In the genomic region with DNA sequence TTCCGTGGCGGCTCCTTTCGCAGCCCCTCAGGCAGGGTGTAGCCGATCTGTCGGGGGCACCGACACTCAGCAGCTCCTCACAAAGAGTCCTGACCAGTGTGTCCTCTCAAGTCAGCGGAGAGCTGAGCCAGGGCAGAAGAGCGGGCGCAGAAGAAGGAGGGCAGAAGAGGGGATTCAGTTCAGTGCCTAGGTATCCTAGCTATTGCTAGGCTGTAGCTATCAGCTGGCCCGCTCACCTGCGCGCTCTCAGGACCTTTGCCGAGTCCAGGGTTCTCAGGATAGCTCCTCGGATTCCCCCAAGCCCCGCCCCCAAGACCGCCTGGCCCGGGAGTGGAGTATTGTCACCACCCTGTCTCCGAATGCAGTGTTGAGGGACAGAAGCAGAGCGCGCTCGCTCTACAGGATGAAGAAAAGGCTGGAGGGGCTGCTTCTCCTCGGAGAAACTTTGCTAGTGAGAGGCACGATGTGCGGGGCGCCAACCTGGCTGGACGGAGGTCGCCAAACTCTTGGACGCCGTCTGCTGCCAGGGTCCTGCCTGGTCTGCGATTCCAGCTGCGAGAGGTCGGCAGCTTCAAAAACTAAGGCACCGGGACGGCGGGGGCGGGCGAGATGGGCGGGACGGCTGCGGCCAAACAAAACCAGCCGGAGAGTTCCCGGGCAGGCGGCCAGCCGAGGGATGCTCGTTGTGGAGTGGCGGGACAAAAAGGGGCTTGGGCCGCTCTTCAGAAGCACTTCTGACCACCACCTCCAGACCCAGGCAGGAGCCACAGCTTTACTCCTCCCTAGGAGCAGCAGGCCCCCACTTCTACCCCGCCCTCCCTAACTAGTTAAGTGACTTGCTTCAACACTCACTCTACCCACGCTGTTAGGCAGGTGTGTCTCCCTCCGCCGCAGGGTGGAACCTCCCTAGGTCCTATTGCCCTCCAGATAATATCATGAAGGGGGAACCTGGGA, we compare ENCODE assay signal across 8 cellular contexts. TPM values are rescaled to one million over a fixed set of nuclear protein-coding genes. Genes with fewer than 3 reads are reported as not detected.
A peak's percentile ranks its signal among the peaks of the same experiment; 100 is the strongest.
DNase-seq lines count a peak whose midpoint lies in the region; ATAC-seq and TF ChIP-seq lines count a peak whose summit lies in the region.

A gene (minus strand): TSS at position 258 of the 954 bp plus-strand sequence. CDS start 613 bp downstream, outside the sequence.

- peaks cover 0 to 2% of the 10 kb centered on the region in 2 donors for H3K27me3 Mint-ChIP-seq in CD4-positive, alpha-beta memory T cell
- no peaks in the 10 kb centered on the region for H3K27me3 Mint-ChIP-seq in activated CD4-positive, alpha-beta T cell treated with anti-CD3 and anti-CD28 coated beads for 36 hours

- TF ChIP-seq CTCF in GM20000 (IDR thresholded peaks at IDR 0.05; ENCODE audit: extremely low read depth, missing control alignments): no peak
- no peak for TF ChIP-seq CTCF in KMS-11 (conservative IDR thresholded peaks at IDR 0.05; ENCODE audit: low read depth, low read length)

- no peaks in the 10 kb centered on the region for H3K36me3 ChIP-seq in CD4-positive, alpha-beta memory T cell (ENCODE audit: insufficient read depth, low read length)
- no peaks in the 10 kb centered on the region for H3K36me3 ChIP-seq in KMS-11 (ENCODE audit: insufficient read depth)
- H3K36me3 ChIP-seq in mucosa of rectum (ENCODE audit: control insufficient read depth in 2 of 2, insufficient read depth in 2 of 2, low read length in 2 of 2): no peaks in the 10 kb centered on the region
- no peaks in the 10 kb centered on the region for H3K36me3 ChIP-seq in stomach smooth muscle (ENCODE audit: control insufficient read depth in 2 of 2, insufficient read depth in 2 of 2, low read length in 2 of 2)

- H3K36me3 Mint-ChIP-seq in CD4-positive, alpha-beta memory T cell: no peaks in the 10 kb centered on the region
- peaks cover 4% of the 10 kb centered on the region for H3K36me3 Mint-ChIP-seq in activated CD4-positive, alpha-beta T cell treated with anti-CD3 and anti-CD28 coated beads for 36 hours (ENCODE audit: low read depth)

- H3K4me3 Mint-ChIP-seq in CD4-positive, alpha-beta memory T cell: peak within 1 kb of the TSS; percentile 87 to 95 (median 90)
- H3K4me3 Mint-ChIP-seq in activated CD4-positive, alpha-beta T cell treated with anti-CD3 and anti-CD28 coated beads for 36 hours: peak within 1 kb of the TSS; percentile 79

- ATAC-seq in activated CD4-positive, alpha-beta T cell treated with anti-CD3 and anti-CD28 coated beads for 36 hours: peak; percentile 78

- H3K27me3 ChIP-seq in CD4-positive, alpha-beta memory T cell (ENCODE audit: insufficient read depth, low read length): no peaks in the 10 kb centered on the region
- no peaks in the 10 kb centered on the region for H3K27me3 ChIP-seq in KMS-11 (ENCODE audit: insufficient read depth, low read depth)
- no peaks in the 10 kb centered on the region for H3K27me3 ChIP-seq in mucosa of rectum (ENCODE audit: control insufficient read depth in 2 of 2, insufficient read depth in 2 of 2, low read length in 2 of 2)
- H3K27me3 ChIP-seq in stomach smooth muscle (ENCODE audit: control insufficient read depth in 1 of 2, insufficient read depth in 2 of 2, low read length in 2 of 2): peaks cover 0 to 7% of the 10 kb centered on the region in 2 donors

- no peaks in the 10 kb centered on the region for H4K20me1 ChIP-seq in KMS-11 (ENCODE audit: insufficient read depth)

- H3K27ac ChIP-seq in CD4-positive, alpha-beta memory T cell (ENCODE audit: low read depth, low read length): no peak within 1 kb of the TSS
- H3K27ac ChIP-seq in KMS-11: no peak within 1 kb of the TSS
- peak within 1 kb of the TSS in 1 of 2 donors; percentile 21 for H3K27ac ChIP-seq in mucosa of rectum (ENCODE audit: low read depth in 2 of 2, low read length in 2 of 2)
- no peak within 1 kb of the TSS for H3K27ac ChIP-seq in stomach smooth muscle (ENCODE audit: low read length)

- peak within 1 kb of the TSS; percentile 78 for H2AFZ ChIP-seq in KMS-11 (ENCODE audit: low read depth)

- peak; percentile 11 to 41 (median 15) for DNase-seq in CD4-positive, alpha-beta memory T cell
- peak; percentile 25 for DNase-seq in GM20000 (ENCODE audit: low spot score)
- peak; percentile 74 for DNase-seq in activated CD4-positive, alpha-beta T cell treated with anti-CD3 and anti-CD28 coated beads for 36 hours
- DNase-seq in ecto neural progenitor cell (ENCODE audit: low spot score): peak; percentile 65
- no peak for DNase-seq in cerebellar nuclear complex (lab: John Stamatoyannopoulos, UW)

- no peaks in the 10 kb centered on the region for H3K9me3 ChIP-seq in CD4-positive, alpha-beta memory T cell (ENCODE audit: control insufficient read depth in 1 of 2, low read length in 2 of 2)
- H3K9me3 ChIP-seq in mucosa of rectum (ENCODE audit: control insufficient read depth in 2 of 2, low read length in 2 of 2) (no peaks in the 10 kb centered on the region), stomach smooth muscle (ENCODE audit: control insufficient read depth in 2 of 2, low read length in 2 of 2) (peaks cover 0 to 5% of the 10 kb centered on the region in 2 donors)

- POLR2A ChIA-PET in CD4-positive, alpha-beta memory T cell (lab: Charles Lee; ENCODE audit: partially characterized antibody): no interaction called here
- POLR2A ChIA-PET in activated CD4-positive, alpha-beta T cell treated with anti-CD3 and anti-CD28 coated beads for 36 hours (lab: Charles Lee): interaction anchor here (0.8 kb wide), 1 partner anchor 65 kb away, joined by 3 read pairs; no protein-coding TSS in a partner anchor

- H3K9ac ChIP-seq in KMS-11: no peak within 1 kb of the TSS; the same call in 1 of the 2 replicates
- H3K9ac ChIP-seq in mucosa of rectum (ENCODE audit: low read depth in 1 of 2, low read length in 2 of 2): peak within 1 kb of the TSS; percentile 32 to 34
- no peak within 1 kb of the TSS for H3K9ac ChIP-seq in stomach smooth muscle (ENCODE audit: low read length in 2 of 2)

- peak within 1 kb of the TSS; percentile 11 to 35 for H3K4me3 ChIP-seq in CD4-positive, alpha-beta memory T cell (ENCODE audit: low read length in 2 of 2)
- H3K4me3 ChIP-seq in KMS-11 (IDR thresholded peaks at IDR 0.05; ENCODE audit: insufficient read depth, low read depth, low read length) (no peak within 1 kb of the TSS), mucosa of rectum (ENCODE audit: low read length in 2 of 2) (peak within 1 kb of the TSS; percentile 59 to 60), stomach smooth muscle (ENCODE audit: low read length in 2 of 2) (peak within 1 kb of the TSS; percentile 55 to 69)

- H3K4me1 ChIP-seq in CD4-positive, alpha-beta memory T cell (ENCODE audit: insufficient read depth, low read length): no peaks in the 10 kb centered on the region
- peaks cover 6% of the 10 kb centered on the region for H3K4me1 ChIP-seq in KMS-11 (ENCODE audit: low read depth, poor library complexity, severe bottlenecking)
- peaks cover 0 to 5% of the 10 kb centered on the region in 2 donors for H3K4me1 ChIP-seq in mucosa of rectum (ENCODE audit: control insufficient read depth in 2 of 2, insufficient read depth in 2 of 2, low read length in 2 of 2)
- H3K4me1 ChIP-seq in stomach smooth muscle (ENCODE audit: control insufficient read depth, insufficient read depth, low read length): no peaks in the 10 kb centered on the region

- peak within 1 kb of the TSS; percentile 87 for H3K4me2 ChIP-seq in KMS-11

- H3K4me1 Mint-ChIP-seq in CD4-positive, alpha-beta memory T cell: peaks cover 0 to 16% (median 7%) of the 10 kb centered on the region in 4 donors
- H3K4me1 Mint-ChIP-seq in activated CD4-positive, alpha-beta T cell treated with anti-CD3 and anti-CD28 coated beads for 36 hours: peaks cover 53% of the 10 kb centered on the region

- H3K79me2 ChIP-seq in KMS-11 (ENCODE audit: insufficient read depth, low read depth): no peaks in the 10 kb centered on the region

- peaks cover 0 to 5% (median 0%) of the 10 kb centered on the region in 8 donors for H3K9me3 Mint-ChIP-seq in CD4-positive, alpha-beta memory T cell
- H3K9me3 Mint-ChIP-seq in activated CD4-positive, alpha-beta T cell treated with anti-CD3 and anti-CD28 coated beads for 36 hours (ENCODE audit: low read depth): peaks cover 5% of the 10 kb centered on the region

- peak within 1 kb of the TSS in 3 of 7 donors; percentile 72 to 82 (median 80) for H3K27ac Mint-ChIP-seq in CD4-positive, alpha-beta memory T cell
- H3K27ac Mint-ChIP-seq in activated CD4-positive, alpha-beta T cell treated with anti-CD3 and anti-CD28 coated beads for 36 hours: peak within 1 kb of the TSS; percentile 75

- intact Hi-C loops in CD4-positive, alpha-beta memory T cell (cut with micrococcal nuclease): no loop called here
- intact Hi-C loops in activated CD4-positive, alpha-beta T cell treated with anti-CD3 and anti-CD28 coated beads for 36 hours (cut with DNase I, micrococcal nuclease): loop anchor here in 1 of 2 experiments (5.0 kb wide), 1 partner anchor 123 kb away; a partner anchor contains a TSS

- CTCF ChIA-PET in CD4-positive, alpha-beta memory T cell (lab: Charles Lee; ENCODE audit: partially characterized antibody): interaction anchor here (0.7 to 1.0 kb wide), 3 partner anchors 121 to 359 kb away, joined by 3 to 4 read pairs (median 3); no protein-coding TSS in a partner anchor
- CTCF ChIA-PET in activated CD4-positive, alpha-beta T cell treated with anti-CD3 and anti-CD28 coated beads for 36 hours (lab: Charles Lee): interaction anchor here (0.6 kb wide), 1 partner anchor 125 kb away, joined by 4 read pairs; no protein-coding TSS in a partner anchor

RNA-seq across cellular contexts. Expression of the gene that starts here (rescaled TPM):
- total RNA-seq in CD4-positive, alpha-beta memory T cell: under 1 TPM; 0.47 to 0.67 TPM
- polyA plus RNA-seq in CD4-positive, alpha-beta memory T cell: not detected
- 1 to 10 TPM in 1 of 2 experiments, under 1 TPM in 1; 0.78 to 1.0 TPM for total RNA-seq in activated CD4-positive, alpha-beta T cell treated with anti-CD3 and anti-CD28 coated beads for 36 hours

Comparison
In these comparisons a context has a peak if more than half of its experiments do, and no peak if none do; other contexts are left out.
1. Peak in DNase-seq and H3K4me3 ChIP-seq in CD4-positive, alpha-beta memory T cell; RNA of the gene not detected or under 1 TPM.
2. DNase-seq: peak in GM20000 (single experiment), activated CD4-positive, alpha-beta T cell treated with anti-CD3 and anti-CD28 coated beads for 36 hours (single experiment) and ecto neural progenitor cell (single experiment); none in cerebellar nuclear complex (0 of 2).
3. H3K9ac ChIP-seq: peak in mucosa of rectum (2 of 2); none in KMS-11 (single experiment) and stomach smooth muscle (0 of 2).